29 cellular contexts compared by ENCODE assay signal in the genomic region with DNA sequence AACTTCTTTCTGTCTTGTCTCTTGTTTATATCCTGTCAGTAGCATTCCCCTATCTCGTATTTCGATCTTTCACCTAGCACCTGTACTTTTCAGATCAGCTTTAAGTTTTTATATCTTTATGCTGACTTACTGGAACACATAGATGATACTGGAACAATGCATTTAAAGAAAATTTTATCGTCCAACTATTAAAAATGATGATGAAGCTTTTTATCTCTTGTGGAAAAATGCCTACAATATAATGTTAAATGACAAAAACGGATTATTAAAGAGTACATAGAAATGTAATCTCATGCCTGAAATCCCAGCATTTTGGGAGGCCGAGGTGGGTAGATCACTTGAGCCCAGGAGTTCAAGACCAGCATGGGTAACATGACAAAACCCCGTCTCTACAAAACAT.
"Had no signal": no experiment of that assay in that cellular context is flagged by ENCODE, and none has a peak within 500 bp of the region (broad histone marks: within the 10 kb centered on the region; RNA-seq: fewer than 3 reads in every experiment).

No MANE protein-coding gene starts in this region.

- H3K4me2 ChIP-seq: hepatocyte had no signal

- H2AFZ ChIP-seq: hepatocyte had no signal

- H3K27ac ChIP-seq: colonic mucosa, coronary artery, dorsolateral prefrontal cortex, epithelial cell of prostate, esophagus muscularis mucosa, esophagus squamous epithelium, foreskin keratinocyte, gastrocnemius medialis, gastroesophageal sphincter, heart left ventricle, heart right ventricle, hepatocyte had no signal

- H3K27me3 ChIP-seq: colonic mucosa, esophagus muscularis mucosa, esophagus squamous epithelium, gastrocnemius medialis, gastroesophageal sphincter, heart left ventricle, heart right ventricle, hepatocyte had no signal

- ATAC-seq: effector memory CD8-positive, alpha-beta T cell; esophagus mucosa; foreskin keratinocyte; gastrocnemius medialis; gastroesophageal sphincter; heart left ventricle; heart right ventricle had no signal

- H3K4me3 ChIP-seq: colonic mucosa, coronary artery, dorsolateral prefrontal cortex, esophagus muscularis mucosa, esophagus squamous epithelium, gastrocnemius medialis, gastroesophageal sphincter, heart left ventricle, heart right ventricle, hepatocyte had no signal

- DNase-seq: colonic mucosa; cortex of kidney; dermis blood vessel endothelial cell; dorsolateral prefrontal cortex; effector CD4-positive, alpha-beta T cell; effector CD8-positive, alpha-beta T cell; effector memory CD4-positive, alpha-beta T cell; effector memory CD8-positive, alpha-beta T cell; endodermal cell; erythroblast; esophagus squamous epithelium; foreskin fibroblast; foreskin keratinocyte; foreskin melanocyte; gastrocnemius medialis; glutamatergic neuron; head of caudate nucleus; heart left ventricle; heart right ventricle had no signal

- FAIRE-seq: colon, endometrium, endothelial cell of umbilical vein, frontal cortex had no signal

- H3K36me3 ChIP-seq: colonic mucosa, esophagus muscularis mucosa, esophagus squamous epithelium, gastrocnemius medialis, gastroesophageal sphincter, heart left ventricle, heart right ventricle had no signal

- H3K9me3 ChIP-seq: colonic mucosa, esophagus muscularis mucosa, esophagus squamous epithelium, gastrocnemius medialis, gastroesophageal sphincter, heart left ventricle, heart right ventricle had no signal

- H3K4me1 ChIP-seq: colonic mucosa, esophagus muscularis mucosa, esophagus squamous epithelium, foreskin keratinocyte, gastrocnemius medialis, gastroesophageal sphincter, heart left ventricle, heart right ventricle had no signal

- H3K79me2 ChIP-seq: hepatocyte had no signal
